11 cellular contexts compared by ENCODE assay signal in genomic region chr13:40933508-40933907, GRCh38.
DNase-seq lines count a peak whose midpoint lies in the region; ATAC-seq and TF ChIP-seq lines count a peak whose summit lies in the region.
"Had no signal": no experiment of that assay in that cellular context is flagged by ENCODE, and none has a peak within 500 bp of the region (broad histone marks: within the 10 kb centered on the region; RNA-seq: fewer than 3 reads in every experiment).

No MANE protein-coding gene starts in this region.

- peak; percentile 30 for DNase-seq in activated CD4-positive, alpha-beta T cell treated with anti-CD3 and anti-CD28 coated beads for 36 hours
- no peak for DNase-seq in activated CD4-positive, alpha-beta T cell treated with anti-CD3 and anti-CD28 coated beads for 1 hour
- no peak for DNase-seq in adrenal gland
- DNase-seq in SK-N-DZ (ENCODE audit: low spot score) = no peak
- no peak for DNase-seq in cerebellar cortex (ENCODE audit: low spot score)
- DNase-seq: NCI-H1436 treated with DMSO at 0.1 percent for 48 hours, upper lobe of right lung had no signal

- POLR2A ChIA-PET in activated CD4-positive, alpha-beta T cell treated with anti-CD3 and anti-CD28 coated beads for 36 hours (lab: Charles Lee) = no interaction called here

- peak overlapping the region; percentile 85 for H3K27ac Mint-ChIP-seq in activated CD4-positive, alpha-beta T cell treated with anti-CD3 and anti-CD28 coated beads for 36 hours

- ATAC-seq in activated CD4-positive, alpha-beta T cell treated with anti-CD3 and anti-CD28 coated beads for 36 hours = peak; percentile 59
- ATAC-seq in GM21825 (IDR thresholded peaks at IDR 0.05; ENCODE audit: unreplicated experiment) = peak; percentile 77
- ATAC-seq: A549, upper lobe of right lung had no signal

- H3K27ac ChIP-seq in OCI-LY1 (ENCODE audit: low read depth, low read length, poor library complexity, severe bottlenecking) (peak overlapping the region; percentile 83), parathyroid adenoma (peak overlapping the region; percentile 40), adrenal gland (no peak overlapping the region)
- H3K27ac ChIP-seq: A549, upper lobe of right lung had no signal

- no peaks in the 10 kb centered on the region for H3K9me2 ChIP-seq in OCI-LY1 (ENCODE audit: low read depth, low read length)

- H3K4me3 Mint-ChIP-seq in activated CD4-positive, alpha-beta T cell treated with anti-CD3 and anti-CD28 coated beads for 36 hours = no peak overlapping the region

- H3K9me3 ChIP-seq in OCI-LY1 (ENCODE audit: low read length) (no peaks in the 10 kb centered on the region), parathyroid adenoma (ENCODE audit: control insufficient read depth, low read length) (no peaks in the 10 kb centered on the region), adrenal gland (replicated peaks in 1 of 3) (no peaks in the 10 kb centered on the region)
- H3K9me3 ChIP-seq: A549, upper lobe of right lung had no signal

- no peak for TF ChIP-seq POLR2A in adrenal gland (IDR thresholded peaks at IDR 0.05)

- peaks cover 12% of the 10 kb centered on the region for H3F3A ChIP-seq in OCI-LY1 (ENCODE audit: insufficient read depth, low read length)

- H3K4me2 ChIP-seq in OCI-LY1 (ENCODE audit: low read length) (peak overlapping the region; percentile 39; the same call in 1 of the 2 replicates), parathyroid adenoma (ENCODE audit: low read length) (no peak overlapping the region)
- H3K4me2 ChIP-seq: A549 had no signal

- intact Hi-C loops in activated CD4-positive, alpha-beta T cell treated with anti-CD3 and anti-CD28 coated beads for 36 hours (cut with DNase I, micrococcal nuclease) = no loop called here
- intact Hi-C loops in adrenal gland (cut with DNase I) = no loop called here

- peaks cover 40% of the 10 kb centered on the region for H3K4me1 ChIP-seq in OCI-LY1 (ENCODE audit: insufficient read depth, low read length, severe bottlenecking)
- peaks cover 6% of the 10 kb centered on the region for H3K4me1 ChIP-seq in parathyroid adenoma
- H3K4me1 ChIP-seq in adrenal gland (replicated peaks in 1 of 2) = no peaks in the 10 kb centered on the region
- H3K4me1 ChIP-seq: upper lobe of right lung had no signal

- peaks cover 44% of the 10 kb centered on the region for H3K36me3 Mint-ChIP-seq in activated CD4-positive, alpha-beta T cell treated with anti-CD3 and anti-CD28 coated beads for 36 hours (ENCODE audit: low read depth)

- peaks cover 19% of the 10 kb centered on the region for H3K79me2 ChIP-seq in OCI-LY1 (ENCODE audit: insufficient read depth, low read length)
- no peaks in the 10 kb centered on the region for H3K79me2 ChIP-seq in parathyroid adenoma

- H3K36me3 ChIP-seq in OCI-LY1 (ENCODE audit: insufficient read depth, low read length) (peaks cover 98% of the 10 kb centered on the region), parathyroid adenoma (ENCODE audit: control insufficient read depth, insufficient read depth, low read length) (no peaks in the 10 kb centered on the region), adrenal gland (replicated peaks in 1 of 2) (peaks cover 0 to 25% of the 10 kb centered on the region in 2 donors)

- TF ChIP-seq CTCF in OCI-LY1 (IDR thresholded peaks at IDR 0.05; ENCODE audit: low read length) (no peak), parathyroid adenoma (IDR thresholded peaks at IDR 0.05) (no peak), adrenal gland (IDR thresholded peaks at IDR 0.05) (no peak)

- H3K4me1 Mint-ChIP-seq in activated CD4-positive, alpha-beta T cell treated with anti-CD3 and anti-CD28 coated beads for 36 hours = peaks cover 28% of the 10 kb centered on the region

- 89 to 95% (median 92%) methylated on average over 4 of the region's 4 CpGs for WGBS in adrenal gland, 4 donors

- H3K9me3 Mint-ChIP-seq in activated CD4-positive, alpha-beta T cell treated with anti-CD3 and anti-CD28 coated beads for 36 hours (ENCODE audit: low read depth) = no peaks in the 10 kb centered on the region

- H3K9ac ChIP-seq in OCI-LY1 (ENCODE audit: low read length) (no peak overlapping the region; the same call in 1 of the 2 replicates), parathyroid adenoma (no peak overlapping the region)

- no peaks in the 10 kb centered on the region for H3K27me3 Mint-ChIP-seq in activated CD4-positive, alpha-beta T cell treated with anti-CD3 and anti-CD28 coated beads for 36 hours

- H3K27me3 ChIP-seq in OCI-LY1 (ENCODE audit: insufficient read depth, low read length) = no peaks in the 10 kb centered on the region
- no peaks in the 10 kb centered on the region for H3K27me3 ChIP-seq in parathyroid adenoma (ENCODE audit: control insufficient read depth, insufficient read depth, low read length)
- no peaks in the 10 kb centered on the region for H3K27me3 ChIP-seq in adrenal gland
- H3K27me3 ChIP-seq: upper lobe of right lung had no signal

- H3K4me3 ChIP-seq in OCI-LY1 (ENCODE audit: low read depth, low read length, poor library complexity, severe bottlenecking) (no peak overlapping the region), parathyroid adenoma (ENCODE audit: low read depth, low read length) (no peak overlapping the region), adrenal gland (no peak overlapping the region)
- H3K4me3 ChIP-seq: A549, upper lobe of right lung had no signal

- H2AFZ ChIP-seq in OCI-LY1 (ENCODE audit: low read length) (no peak overlapping the region), parathyroid adenoma (no peak overlapping the region)

- CTCF ChIA-PET in activated CD4-positive, alpha-beta T cell treated with anti-CD3 and anti-CD28 coated beads for 36 hours (lab: Charles Lee) = interaction anchor here (0.5 to 1.6 kb wide), 3 partner anchors 12 to 140 kb away, joined by 3 to 4 read pairs (median 3); no protein-coding TSS in a partner anchor

- H4K20me1 ChIP-seq in OCI-LY1 (ENCODE audit: insufficient read depth, low read length) = no peaks in the 10 kb centered on the region

Comparison
In these comparisons a context has a peak if more than half of its experiments do, and no peak if none do; other contexts are left out.
1. H3K27ac ChIP-seq: peak in OCI-LY1 (single experiment) and parathyroid adenoma (single experiment); none in adrenal gland (0 of 5).